In genomic region chr6:89381031-89381430, GRCh38 we compare ENCODE assay signal across 22 cellular contexts. TPM values are rescaled to one million over a fixed set of nuclear protein-coding genes. Genes with fewer than 3 reads are reported as not detected.
"Had no signal": no experiment of that assay in that cellular context is flagged by ENCODE, and none has a peak within 500 bp of the region (broad histone marks: within the 10 kb centered on the region; RNA-seq: fewer than 3 reads in every experiment).

No MANE protein-coding gene starts in this region.

- H3K27ac ChIP-seq: SJSA1 had no signal

- DNase-seq: KBM-7, NCI-H1092, NCI-H1105 treated with DMSO at 0.1 percent for 48 hours, NCI-H1417 treated with DMSO at 0.1 percent for 48 hours, NCI-H146, NCI-H1694 treated with DMSO at 0.1 percent for 48 hours, NCI-H1930, NCI-H2081, NCI-H2107, NCI-H2227 treated with DMSO at 0.1 percent for 48 hours, NCI-H446, NCI-H510A, NCI-H524 treated with DMSO at 0.1 percent for 48 hours, NCI-H69, NCI-H774, Right ventricle myocardium superior, RPMI8226, SIG-M5, SK-N-SH, SW 1271 had no signal

- H3K4me3 ChIP-seq: SJSA1 had no signal

- H3K36me3 ChIP-seq: SJSA1 had no signal

- H3K9me3 ChIP-seq: SJSA1, SK-N-SH had no signal

RNA-seq across cellular contexts. Expression of gene RRAGD, which starts 31.0 kb away (rescaled TPM):
- total RNA-seq: HT-29, SJSA1 had no signal

RNA-seq across cellular contexts. Expression of gene ANKRD6, which starts 51.9 kb away (rescaled TPM):
- total RNA-seq: HT-29 had no signal
